27 cellular contexts compared by ENCODE assay signal in the genomic region with DNA sequence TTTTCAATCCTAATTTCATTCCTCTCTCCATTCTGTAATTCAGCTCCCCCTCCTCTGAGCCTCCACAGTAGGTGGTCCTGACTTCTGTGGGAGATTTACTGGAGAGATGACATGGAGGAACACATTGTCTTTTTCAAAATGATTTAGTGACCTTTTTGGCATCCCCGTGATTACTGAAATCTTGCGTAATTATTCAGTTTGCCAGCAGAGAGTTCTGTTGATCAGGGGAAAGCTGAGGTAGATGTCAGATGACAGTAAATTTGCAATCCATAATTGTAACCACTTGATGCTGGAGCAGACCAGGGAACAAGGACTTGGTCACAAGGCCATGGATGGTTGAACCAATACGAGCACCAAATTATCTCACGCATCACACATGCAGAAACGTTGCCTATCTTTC.
"Had no signal": no experiment of that assay in that cellular context is flagged by ENCODE, and none has a peak within 500 bp of the region (broad histone marks: within the 10 kb centered on the region; RNA-seq: fewer than 3 reads in every experiment).

No MANE protein-coding gene starts in this region.

- H3K4me2 ChIP-seq: smooth muscle cell had no signal

- H3K9me3 ChIP-seq: colonic mucosa, esophagus muscularis mucosa, lower lobe of right lung, ovary, stomach, thyroid gland, vagina had no signal

- H3K27me3 ChIP-seq: colonic mucosa, esophagus muscularis mucosa, ovary, stomach, thyroid gland, vagina had no signal

- H3K27ac ChIP-seq: colonic mucosa, esophagus muscularis mucosa, lower lobe of right lung, ovary, stomach, thyroid gland, vagina had no signal

- DNase-seq: colonic mucosa; effector memory CD4-positive, alpha-beta T cell; foreskin melanocyte; hypothalamus; immature natural killer cell; islet precursor cell; kidney glomerular epithelial cell; left colon; left ventricle myocardium superior; lower lobe of right lung; naive thymus-derived CD8-positive, alpha-beta T cell; nephron progenitor cell; occipital lobe; ovary; stimulated activated CD4-positive, alpha-beta T cell treated with anti-CD3 and anti-CD28 coated beads, Interleukin-12 subunit alpha, Interleukin-12 subunit beta, amount 100 ng/mL, for 4 hours; stimulated activated CD4-positive, alpha-beta T cell treated with anti-CD3 and anti-CD28 coated beads, Interleukin-1b, Interleukin-23, amount 100 ng/mL, for 48 hours; stimulated activated CD4-positive, alpha-beta T cell treated with anti-CD3 and anti-CD28 coated beads, Interleukin-4, amount 100 ng/mL, for 24 hours; stimulated activated naive CD4-positive, alpha-beta T cell treated with Interleukin-2 at 50 U/mL for 16 hours; stomach; thyroid gland; trophoblast cell had no signal

- FAIRE-seq: endothelial cell of umbilical vein had no signal

- H3K4me1 ChIP-seq: colonic mucosa, esophagus muscularis mucosa, lower lobe of right lung, stomach, thyroid gland, vagina had no signal

- ATAC-seq: left colon; left ventricle myocardium superior; lower lobe of right lung; naive thymus-derived CD8-positive, alpha-beta T cell; sciatic nerve; stimulated activated effector memory CD8-positive, alpha-beta T cell treated with anti-CD3 and anti-CD28 coated beads, Interleukin-12 subunit alpha, Interleukin-12 subunit beta, amount 100 ng/mL, for 72 hours had no signal

- H3K4me3 ChIP-seq: colonic mucosa, esophagus muscularis mucosa, lower lobe of right lung, ovary, smooth muscle cell, stomach, thyroid gland, vagina had no signal

- H3K36me3 ChIP-seq: colonic mucosa, esophagus muscularis mucosa, lower lobe of right lung, ovary, stomach, thyroid gland, vagina had no signal
